Comparison of ENCODE assay signal across 12 cellular contexts in the genomic region with DNA sequence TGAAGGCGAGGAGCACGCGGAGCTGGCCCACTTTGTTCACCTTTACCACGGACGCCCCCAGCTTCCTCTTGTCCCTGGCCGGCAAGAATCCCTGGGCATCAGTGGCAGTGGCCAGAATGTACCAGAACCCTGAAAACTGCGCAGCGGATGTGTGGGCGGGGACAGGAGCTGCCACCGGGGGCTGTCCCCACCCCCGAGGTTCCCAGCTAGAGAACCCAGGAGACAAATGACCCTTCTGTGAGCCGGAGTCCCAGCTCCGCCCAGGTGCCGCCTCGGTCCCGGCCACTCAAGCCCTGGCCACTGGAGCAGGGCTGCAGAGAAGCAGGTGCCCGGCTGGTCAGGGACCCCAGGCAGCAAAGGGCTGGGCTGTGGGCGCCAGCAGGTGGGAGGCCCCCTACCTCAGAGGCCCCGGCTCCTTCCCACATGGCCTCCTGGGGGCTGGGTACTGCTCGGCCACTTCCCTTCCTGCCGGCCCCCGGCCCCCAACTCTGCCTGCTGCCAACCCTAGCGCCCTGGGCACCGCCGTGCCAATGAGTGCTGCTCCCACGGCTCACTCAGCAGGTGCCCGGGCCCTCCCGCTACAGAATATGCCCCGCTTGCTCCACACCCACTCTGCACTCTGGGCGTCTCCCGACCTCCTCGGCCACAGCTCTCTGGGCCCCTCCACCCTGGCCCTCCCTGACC. TPM values are rescaled to one million over a fixed set of nuclear protein-coding genes. Genes with fewer than 3 reads are reported as not detected.
DNase-seq lines count a peak whose midpoint lies in the region; ATAC-seq, FAIRE-seq and TF ChIP-seq lines count a peak whose summit lies in the region.
"Had no signal": no experiment of that assay in that cellular context is flagged by ENCODE, and none has a peak within 500 bp of the region (broad histone marks: within the 10 kb centered on the region; RNA-seq: fewer than 3 reads in every experiment).

No MANE protein-coding gene starts in this region.

- H3K27me3 ChIP-seq in CD4-positive, CD25-positive, alpha-beta regulatory T cell (ENCODE audit: control insufficient read depth, insufficient read depth, low read length): no peaks in the 10 kb centered on the region
- peaks cover 58 to 73% of the 10 kb centered on the region in 2 experiments for H3K27me3 ChIP-seq in mesenchymal stem cell (ENCODE audit: control insufficient read depth in 1 of 2, insufficient read depth in 1 of 2, low read length in 2 of 2)
- H3K27me3 ChIP-seq in sigmoid colon: peaks cover 26 to 53% (median 34%) of the 10 kb centered on the region in 3 donors

- peaks cover 0 to 11% (median 0%) of the 10 kb centered on the region in 4 donors for H3K4me1 Mint-ChIP-seq in CD4-positive, CD25-positive, alpha-beta regulatory T cell
- H3K4me1 Mint-ChIP-seq in activated T-cell treated with anti-CD3 and anti-CD28 coated beads, Interleukin-2, amount 50 U/mL, for 24 hours (ENCODE audit: low read depth): peaks cover 12% of the 10 kb centered on the region

- H2AK5ac ChIP-seq in mesenchymal stem cell (ENCODE audit: low read length, severe bottlenecking): no peak overlapping the region

- H4K8ac ChIP-seq in mesenchymal stem cell (ENCODE audit: low read length): no peak overlapping the region

- H2AFZ ChIP-seq in mesenchymal stem cell (ENCODE audit: low read depth, low read length): no peak overlapping the region

- H3K27ac ChIP-seq in CD4-positive, CD25-positive, alpha-beta regulatory T cell (ENCODE audit: insufficient read depth, low read length, poor library complexity, severe bottlenecking): no peak overlapping the region
- H3K27ac ChIP-seq in mesenchymal stem cell (ENCODE audit: low read length, poor library complexity, severe bottlenecking) (no peak overlapping the region), sigmoid colon (no peak overlapping the region)

- intact Hi-C loops in sigmoid colon (cut with DNase I): no loop called here

- H3K36me3 ChIP-seq in CD4-positive, CD25-positive, alpha-beta regulatory T cell (ENCODE audit: control insufficient read depth, insufficient read depth, low read length): no peaks in the 10 kb centered on the region
- H3K36me3 ChIP-seq in mesenchymal stem cell (ENCODE audit: control insufficient read depth in 1 of 2, insufficient read depth in 2 of 2, low read depth in 1 of 2, low read length in 2 of 2): no peaks in the 10 kb centered on the region
- H3K36me3 ChIP-seq in sigmoid colon: no peaks in the 10 kb centered on the region

- H3K4me3 ChIP-seq in CD4-positive, CD25-positive, alpha-beta regulatory T cell (ENCODE audit: low read depth, low read length): peak overlapping the region; percentile 19
- H3K4me3 ChIP-seq in mesenchymal stem cell (ENCODE audit: insufficient read depth in 1 of 2, low read depth in 1 of 2, low read length in 2 of 2): no peak overlapping the region
- H3K4me3 ChIP-seq in sigmoid colon: no peak overlapping the region

- H3K9me3 Mint-ChIP-seq in CD4-positive, CD25-positive, alpha-beta regulatory T cell: peaks cover 0 to 2% (median 0%) of the 10 kb centered on the region in 7 donors
- H3K9me3 Mint-ChIP-seq in activated T-cell treated with anti-CD3 and anti-CD28 coated beads, Interleukin-2, amount 50 U/mL, for 24 hours: no peaks in the 10 kb centered on the region

- no peak overlapping the region for H3K9ac ChIP-seq in mesenchymal stem cell (ENCODE audit: low read length)

- no peak overlapping the region for H2BK120ac ChIP-seq in mesenchymal stem cell (ENCODE audit: low read depth, low read length)

- WGBS in mesenchymal stem cell: 74% methylated on average over 32 of the region's 32 CpGs
- WGBS in sigmoid colon, 2 donors: 11 to 14% methylated on average over 32 of the region's 32 CpGs

- peak; percentile 31 to 50 for ATAC-seq in CD4-positive, CD25-positive, alpha-beta regulatory T cell (ENCODE audit: low read depth in 2 of 2)

- peak overlapping the region in 1 of 2 experiments; percentile 46 for H3K14ac ChIP-seq in mesenchymal stem cell (ENCODE audit: low read length in 2 of 2)

- TF ChIP-seq POLR2A in sigmoid colon (IDR thresholded peaks at IDR 0.05): no peak

- H3K18ac ChIP-seq in mesenchymal stem cell (ENCODE audit: low read depth in 1 of 2, low read length in 2 of 2): no peak overlapping the region

- no peak overlapping the region for H2BK12ac ChIP-seq in mesenchymal stem cell (ENCODE audit: low read length in 2 of 2)

- no peaks in the 10 kb centered on the region for H3K9me3 ChIP-seq in CD4-positive, CD25-positive, alpha-beta regulatory T cell (ENCODE audit: control insufficient read depth in 2 of 2, low read length in 2 of 2)
- H3K9me3 ChIP-seq in mesenchymal stem cell (ENCODE audit: control insufficient read depth, low read length) (no peaks in the 10 kb centered on the region), sigmoid colon (no peaks in the 10 kb centered on the region)

- peak; percentile 52 for FAIRE-seq in GM19239 (lab: Jason Lieb, UNC)

- H3K36me3 Mint-ChIP-seq in CD4-positive, CD25-positive, alpha-beta regulatory T cell: no peaks in the 10 kb centered on the region
- no peaks in the 10 kb centered on the region for H3K36me3 Mint-ChIP-seq in activated T-cell treated with anti-CD3 and anti-CD28 coated beads, Interleukin-2, amount 50 U/mL, for 24 hours (ENCODE audit: low read depth)

- H2BK5ac ChIP-seq in mesenchymal stem cell (ENCODE audit: low read depth, low read length, poor library complexity, severe bottlenecking): no peak overlapping the region

- H3K4me2 ChIP-seq in mesenchymal stem cell (ENCODE audit: low read length, poor library complexity, severe bottlenecking): no peak overlapping the region

- no peaks in the 10 kb centered on the region for H3K27me3 Mint-ChIP-seq in CD4-positive, CD25-positive, alpha-beta regulatory T cell
- H3K27me3 Mint-ChIP-seq in activated T-cell treated with anti-CD3 and anti-CD28 coated beads, Interleukin-2, amount 50 U/mL, for 24 hours: peaks cover 13% of the 10 kb centered on the region

- DNase-seq in CD4-positive, CD25-positive, alpha-beta regulatory T cell: peak in 1 of 3 donors; percentile 34
- DNase-seq in GM19239 (ENCODE audit: insufficient read length, low spot score) (peak; percentile 77), mesenchymal stem cell (no peak), G401 (ENCODE audit: low spot score) (no peak), sigmoid colon (no peak), inferior parietal cortex (ENCODE audit: extremely low spot score) (no peak), cortex of kidney (lab: John Stamatoyannopoulos, UW) (no peak)
- peak; percentile 60 for DNase-seq in activated T-cell treated with anti-CD3 and anti-CD28 coated beads, Interleukin-2, amount 50 U/mL, for 24 hours
- DNase-seq: central memory CD4-positive, alpha-beta T cell; DND-41 had no signal

- H4K91ac ChIP-seq in mesenchymal stem cell (ENCODE audit: low read length): peak overlapping the region; percentile 52

- H3K27ac Mint-ChIP-seq in CD4-positive, CD25-positive, alpha-beta regulatory T cell: peak overlapping the region in 2 of 3 donors; percentile 49 to 52
- no peak overlapping the region for H3K27ac Mint-ChIP-seq in activated T-cell treated with anti-CD3 and anti-CD28 coated beads, Interleukin-2, amount 50 U/mL, for 24 hours

- in situ Hi-C loops in G401 (cut with HindIII; ENCODE audit: low sequenced_read_pairs): no loop called here

- H2BK15ac ChIP-seq in mesenchymal stem cell (ENCODE audit: low read depth, poor library complexity, severe bottlenecking): no peak overlapping the region

- no peak overlapping the region for H3K4ac ChIP-seq in mesenchymal stem cell (ENCODE audit: low read depth in 1 of 2, low read length in 2 of 2)

- peaks cover 17% of the 10 kb centered on the region for H3K4me1 ChIP-seq in CD4-positive, CD25-positive, alpha-beta regulatory T cell (ENCODE audit: control insufficient read depth, insufficient read depth, low read length, poor library complexity, severe bottlenecking)
- H3K4me1 ChIP-seq in mesenchymal stem cell (ENCODE audit: control insufficient read depth, insufficient read depth, low read depth, low read length): peaks cover 2% of the 10 kb centered on the region
- H3K4me1 ChIP-seq in sigmoid colon: peaks cover 0 to 14% (median 10%) of the 10 kb centered on the region in 4 donors

- TF ChIP-seq CTCF in sigmoid colon (IDR thresholded peaks at IDR 0.05): no peak

- H3K79me1 ChIP-seq in mesenchymal stem cell (replicated peaks; ENCODE audit: low read length, poor library complexity, severe bottlenecking): no peaks in the 10 kb centered on the region

- no peak for TF ChIP-seq EP300 in sigmoid colon (IDR thresholded peaks at IDR 0.05)

- peak overlapping the region; percentile 38 to 86 (median 66) for H3K4me3 Mint-ChIP-seq in CD4-positive, CD25-positive, alpha-beta regulatory T cell
- peak overlapping the region; percentile 59 for H3K4me3 Mint-ChIP-seq in activated T-cell treated with anti-CD3 and anti-CD28 coated beads, Interleukin-2, amount 50 U/mL, for 24 hours

- no peak overlapping the region for H3K23ac ChIP-seq in mesenchymal stem cell (ENCODE audit: low read length in 2 of 2)

RNA-seq across cellular contexts. Expression of a gene that starts 0.7 kb away (rescaled TPM):
- total RNA-seq in CD4-positive, CD25-positive, alpha-beta regulatory T cell: 0.30 TPM
- polyA plus RNA-seq in CD4-positive, CD25-positive, alpha-beta regulatory T cell: 1 to 10 TPM; 1.6 to 3.9 (median 3.0) TPM
- polyA plus RNA-seq in mesenchymal stem cell (2013, experiment 1 of 2): not detected
- polyA plus RNA-seq in mesenchymal stem cell (2013, experiment 2 of 2): not detected
- total RNA-seq in G401 (2014; rRNA removed; shearing (Covaris generic)): not detected in 2 replicates
- 1 to 10 TPM; 1.5 to 6.4 (median 2.1) TPM for total RNA-seq in sigmoid colon
- 1 to 10 TPM; 1.2 to 9.2 (median 1.8) TPM for polyA plus RNA-seq in sigmoid colon
- total RNA-seq: glomerular endothelial cell, urinary bladder had no signal

RNA-seq across cellular contexts. Expression of a gene that starts 6.3 kb away (rescaled TPM):
- total RNA-seq in CD4-positive, CD25-positive, alpha-beta regulatory T cell: not detected
- not detected for polyA plus RNA-seq in CD4-positive, CD25-positive, alpha-beta regulatory T cell
- polyA plus RNA-seq in mesenchymal stem cell (2013, experiment 1 of 2): not detected
- not detected for polyA plus RNA-seq in mesenchymal stem cell (2013, experiment 2 of 2)
- total RNA-seq in G401 (2014; rRNA removed; shearing (Covaris generic)): not detected in 2 replicates
- total RNA-seq in sigmoid colon: 10 to 100 TPM in 1 of 4 donors, 1 to 10 TPM in 3; 1.2 to 19.1 (median 8.1) TPM
- 1 to 10 TPM; 2.3 to 5.9 (median 4.2) TPM for polyA plus RNA-seq in sigmoid colon
- total RNA-seq: glomerular endothelial cell, urinary bladder had no signal

RNA-seq across cellular contexts. Expression of a gene that starts 16.0 kb away (rescaled TPM):
- not detected for total RNA-seq in CD4-positive, CD25-positive, alpha-beta regulatory T cell
- not detected for polyA plus RNA-seq in CD4-positive, CD25-positive, alpha-beta regulatory T cell
- not detected for polyA plus RNA-seq in mesenchymal stem cell (2013, experiment 1 of 2)
- polyA plus RNA-seq in mesenchymal stem cell (2013, experiment 2 of 2): not detected
- total RNA-seq in G401 (2014; rRNA removed; shearing (Covaris generic)): not detected in 2 replicates
- total RNA-seq in sigmoid colon: not detected
- under 1 TPM in 1 of 3 donors, not detected in 2; 0.04 TPM for polyA plus RNA-seq in sigmoid colon
- total RNA-seq: glomerular endothelial cell, urinary bladder had no signal
- polyA plus RNA-seq: urinary bladder had no signal

RNA-seq across cellular contexts. Expression of a gene that starts 22.3 kb away (rescaled TPM):
- not detected for total RNA-seq in CD4-positive, CD25-positive, alpha-beta regulatory T cell
- polyA plus RNA-seq in CD4-positive, CD25-positive, alpha-beta regulatory T cell: not detected
- polyA plus RNA-seq in mesenchymal stem cell (2013, experiment 1 of 2): not detected
- polyA plus RNA-seq in mesenchymal stem cell (2013, experiment 2 of 2): not detected
- not detected in 2 replicates for total RNA-seq in G401 (2014; rRNA removed; shearing (Covaris generic))
- not detected for total RNA-seq in sigmoid colon
- polyA plus RNA-seq in sigmoid colon: 1 to 10 TPM in 2 of 3 donors, under 1 TPM in 1; 0.70 to 9.0 (median 6.6) TPM
- total RNA-seq: urinary bladder had no signal
- polyA plus RNA-seq: urinary bladder had no signal

RNA-seq across cellular contexts. Expression of a gene that starts 29.7 kb away (rescaled TPM):
- 1.3 TPM for total RNA-seq in CD4-positive, CD25-positive, alpha-beta regulatory T cell
- under 1 TPM in 1 of 4 donors, not detected in 3; 0.16 TPM for polyA plus RNA-seq in CD4-positive, CD25-positive, alpha-beta regulatory T cell
- polyA plus RNA-seq in mesenchymal stem cell (2013, experiment 1 of 2): 5.0 TPM
- polyA plus RNA-seq in mesenchymal stem cell (2013, experiment 2 of 2): 4.6 TPM
- total RNA-seq in G401 (2014; rRNA removed; shearing (Covaris generic)): 65.0 and 69.9 TPM in 2 replicates
- total RNA-seq in sigmoid colon: 10 to 100 TPM in 3 of 4 donors, 1 to 10 TPM in 1; 9.6 to 18.3 (median 14.3) TPM
- 1 to 10 TPM in 1 of 3 donors, under 1 TPM in 2; 0.23 to 6.5 (median 0.60) TPM for polyA plus RNA-seq in sigmoid colon

Comparison
In these comparisons a context has a peak if more than half of its experiments do, and no peak if none do; other contexts are left out.
1. DNase-seq: peak in GM19239 (single experiment) and activated T-cell treated with anti-CD3 and anti-CD28 coated beads, Interleukin-2, amount 50 U/mL, for 24 hours (single experiment); none in mesenchymal stem cell (single experiment), G401 (single experiment), sigmoid colon (single experiment), inferior parietal cortex (single experiment) and cortex of kidney (single experiment).